ENCODE assay signal across 1 cellular context in the genomic region with DNA sequence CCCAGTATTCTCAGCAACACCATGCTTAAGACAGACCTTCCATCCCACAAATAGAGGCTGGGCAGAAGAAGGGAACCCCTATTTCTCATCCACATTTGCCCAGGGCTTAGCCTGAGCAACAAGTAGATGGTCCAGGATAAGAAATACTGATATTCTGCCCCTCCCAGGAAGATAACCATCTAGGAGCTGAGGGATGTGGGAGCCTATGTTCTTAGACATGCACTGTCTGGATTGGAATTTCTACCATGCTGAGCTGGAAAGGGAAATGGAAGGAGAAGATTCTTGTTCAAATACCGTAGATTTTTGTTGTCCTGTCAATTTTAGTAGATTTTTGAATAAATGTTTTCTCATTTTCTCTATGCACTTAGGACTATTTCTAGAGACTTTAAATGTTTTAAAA.
TF ChIP-seq lines count a peak whose summit lies in the region.

No MANE protein-coding gene starts in this region.

TF ChIP-seq in GM23338, 12 proteins besides CTCF, POLR2A, EP300 and RAD21:
- TF ChIP-seq, protein P1, sequence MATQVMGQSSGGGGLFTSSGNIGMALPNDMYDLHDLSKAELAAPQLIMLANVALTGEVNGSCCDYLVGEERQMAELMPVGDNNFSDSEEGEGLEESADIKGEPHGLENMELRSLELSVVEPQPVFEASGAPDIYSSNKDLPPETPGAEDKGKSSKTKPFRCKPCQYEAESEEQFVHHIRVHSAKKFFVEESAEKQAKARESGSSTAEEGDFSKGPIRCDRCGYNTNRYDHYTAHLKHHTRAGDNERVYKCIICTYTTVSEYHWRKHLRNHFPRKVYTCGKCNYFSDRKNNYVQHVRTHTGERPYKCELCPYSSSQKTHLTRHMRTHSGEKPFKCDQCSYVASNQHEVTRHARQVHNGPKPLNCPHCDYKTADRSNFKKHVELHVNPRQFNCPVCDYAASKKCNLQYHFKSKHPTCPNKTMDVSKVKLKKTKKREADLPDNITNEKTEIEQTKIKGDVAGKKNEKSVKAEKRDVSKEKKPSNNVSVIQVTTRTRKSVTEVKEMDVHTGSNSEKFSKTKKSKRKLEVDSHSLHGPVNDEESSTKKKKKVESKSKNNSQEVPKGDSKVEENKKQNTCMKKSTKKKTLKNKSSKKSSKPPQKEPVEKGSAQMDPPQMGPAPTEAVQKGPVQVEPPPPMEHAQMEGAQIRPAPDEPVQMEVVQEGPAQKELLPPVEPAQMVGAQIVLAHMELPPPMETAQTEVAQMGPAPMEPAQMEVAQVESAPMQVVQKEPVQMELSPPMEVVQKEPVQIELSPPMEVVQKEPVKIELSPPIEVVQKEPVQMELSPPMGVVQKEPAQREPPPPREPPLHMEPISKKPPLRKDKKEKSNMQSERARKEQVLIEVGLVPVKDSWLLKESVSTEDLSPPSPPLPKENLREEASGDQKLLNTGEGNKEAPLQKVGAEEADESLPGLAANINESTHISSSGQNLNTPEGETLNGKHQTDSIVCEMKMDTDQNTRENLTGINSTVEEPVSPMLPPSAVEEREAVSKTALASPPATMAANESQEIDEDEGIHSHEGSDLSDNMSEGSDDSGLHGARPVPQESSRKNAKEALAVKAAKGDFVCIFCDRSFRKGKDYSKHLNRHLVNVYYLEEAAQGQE (IDR thresholded peaks at IDR 0.05; ENCODE audit: unreplicated experiment), result no peak
- TF ChIP-seq ZNF462 (CRISPR knock-in tag; IDR thresholded peaks at IDR 0.05) (no peak), POLR2AphosphoS5 (IDR thresholded peaks at IDR 0.05; ENCODE audit: low read depth) (no peak), ZNF114 (CRISPR knock-in tag; IDR thresholded peaks at IDR 0.05) (no peak), NANOG (IDR thresholded peaks at IDR 0.05; ENCODE audit: borderline replicate concordance) (no peak), EZH2phosphoT487 (IDR thresholded peaks at IDR 0.05; ENCODE audit: unreplicated experiment) (no peak), EZH2 (IDR thresholded peaks at IDR 0.05; ENCODE audit: low read depth, unreplicated experiment) (no peak), JUNB (IDR thresholded peaks at IDR 0.05; ENCODE audit: unreplicated experiment) (no peak), ZNF331 (CRISPR knock-in tag; IDR thresholded peaks at IDR 0.05; ENCODE audit: low read depth) (no peak), CREB1 (CRISPR knock-in tag; IDR thresholded peaks at IDR 0.05; ENCODE audit: low read depth) (no peak), STAT1 (IDR thresholded peaks at IDR 0.05; ENCODE audit: unreplicated experiment) (no peak)
- TF ChIP-seq, protein P2, sequence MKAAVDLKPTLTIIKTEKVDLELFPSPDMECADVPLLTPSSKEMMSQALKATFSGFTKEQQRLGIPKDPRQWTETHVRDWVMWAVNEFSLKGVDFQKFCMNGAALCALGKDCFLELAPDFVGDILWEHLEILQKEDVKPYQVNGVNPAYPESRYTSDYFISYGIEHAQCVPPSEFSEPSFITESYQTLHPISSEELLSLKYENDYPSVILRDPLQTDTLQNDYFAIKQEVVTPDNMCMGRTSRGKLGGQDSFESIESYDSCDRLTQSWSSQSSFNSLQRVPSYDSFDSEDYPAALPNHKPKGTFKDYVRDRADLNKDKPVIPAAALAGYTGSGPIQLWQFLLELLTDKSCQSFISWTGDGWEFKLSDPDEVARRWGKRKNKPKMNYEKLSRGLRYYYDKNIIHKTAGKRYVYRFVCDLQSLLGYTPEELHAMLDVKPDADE (IDR thresholded peaks at IDR 0.05), result no peak
